ENCODE assay signal across 2 cellular contexts in genomic region chr6:136039185-136039584, GRCh38.
TF ChIP-seq lines count a peak whose summit lies in the region.

No MANE protein-coding gene starts in this region.

TF ChIP-seq in SK-N-SH, 30 proteins besides CTCF, POLR2A, EP300 and RAD21 (continued from another document):
- TF ChIP-seq IRF3 (IDR thresholded peaks at IDR 0.05; ENCODE audit: low read depth, low read length), result no peak
- TF ChIP-seq FOXJ3 (CRISPR knock-in tag; IDR thresholded peaks at IDR 0.05), result no peak
- no peak for TF ChIP-seq GATA2 (CRISPR knock-in tag; IDR thresholded peaks at IDR 0.05)
- no peak for TF ChIP-seq MXI1 (IDR thresholded peaks at IDR 0.05; ENCODE audit: low read depth, low read length)
- no peak for TF ChIP-seq TEAD4 (IDR thresholded peaks at IDR 0.05; ENCODE audit: borderline replicate concordance, insufficient read depth)
- TF ChIP-seq SMC3 (IDR thresholded peaks at IDR 0.05; ENCODE audit: low read depth, low read length), result no peak
- no peak for TF ChIP-seq TAF1 (IDR thresholded peaks at IDR 0.05; ENCODE audit: borderline replicate concordance, low read depth, low read length)

TF ChIP-seq in SK-N-SH treated with all-trans-retinoic acid at 6 μM for 48 hours, 23 proteins besides CTCF, POLR2A, EP300 and RAD21 (continued from another document):
- TF ChIP-seq PATZ1 (CRISPR knock-in tag; IDR thresholded peaks at IDR 0.05; ENCODE audit: borderline replicate concordance), result no peak
- no peak for TF ChIP-seq TOX (CRISPR knock-in tag; IDR thresholded peaks at IDR 0.05; ENCODE audit: borderline replicate concordance)
- TF ChIP-seq ESRRG (CRISPR knock-in tag; IDR thresholded peaks at IDR 0.05), result no peak
- TF ChIP-seq, protein P1, sequence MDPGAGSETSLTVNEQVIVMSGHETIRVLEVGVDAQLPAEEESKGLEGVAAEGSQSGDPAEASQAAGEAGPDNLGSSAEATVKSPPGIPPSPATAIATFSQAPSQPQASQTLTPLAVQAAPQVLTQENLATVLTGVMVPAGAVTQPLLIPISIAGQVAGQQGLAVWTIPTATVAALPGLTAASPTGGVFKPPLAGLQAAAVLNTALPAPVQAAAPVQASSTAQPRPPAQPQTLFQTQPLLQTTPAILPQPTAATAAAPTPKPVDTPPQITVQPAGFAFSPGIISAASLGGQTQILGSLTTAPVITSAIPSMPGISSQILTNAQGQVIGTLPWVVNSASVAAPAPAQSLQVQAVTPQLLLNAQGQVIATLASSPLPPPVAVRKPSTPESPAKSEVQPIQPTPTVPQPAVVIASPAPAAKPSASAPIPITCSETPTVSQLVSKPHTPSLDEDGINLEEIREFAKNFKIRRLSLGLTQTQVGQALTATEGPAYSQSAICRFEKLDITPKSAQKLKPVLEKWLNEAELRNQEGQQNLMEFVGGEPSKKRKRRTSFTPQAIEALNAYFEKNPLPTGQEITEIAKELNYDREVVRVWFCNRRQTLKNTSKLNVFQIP (CRISPR knock-in tag; IDR thresholded peaks at IDR 0.05; ENCODE audit: borderline replicate concordance, low read depth), result no peak
- TF ChIP-seq ZC3H10 (CRISPR knock-in tag; IDR thresholded peaks at IDR 0.05), result no peak
- no peak for TF ChIP-seq BACH2 (CRISPR knock-in tag; IDR thresholded peaks at IDR 0.05; ENCODE audit: borderline replicate concordance)
- no peak for TF ChIP-seq ZNF70 (CRISPR knock-in tag; IDR thresholded peaks at IDR 0.05)
- TF ChIP-seq GLIS3 (CRISPR knock-in tag; IDR thresholded peaks at IDR 0.05), result no peak
